9 cellular contexts compared by ENCODE assay signal in the genomic region with DNA sequence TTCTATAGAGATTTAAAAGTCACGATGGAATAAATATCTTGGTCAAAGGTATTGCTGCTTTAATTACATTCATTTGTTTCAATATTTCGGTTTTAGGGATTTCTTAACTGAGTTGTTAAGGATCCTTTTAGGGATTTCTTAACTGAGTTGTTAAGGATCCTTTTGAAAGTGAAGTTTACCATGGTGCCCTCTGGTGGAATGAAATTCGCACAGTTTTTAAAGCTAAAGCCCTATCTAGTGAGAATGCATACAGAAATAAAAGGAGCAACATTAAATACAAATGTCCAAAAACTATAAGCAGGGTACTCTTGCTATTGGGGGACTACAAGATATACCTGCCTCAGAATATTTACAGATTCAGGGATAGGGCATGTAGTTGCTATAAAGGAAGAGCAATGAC.
A peak's percentile ranks its signal among the peaks of the same experiment; 100 is the strongest.
DNase-seq lines count a peak whose midpoint lies in the region; TF ChIP-seq lines count a peak whose summit lies in the region.
"Had no signal": no experiment of that assay in that cellular context is flagged by ENCODE, and none has a peak within 500 bp of the region (broad histone marks: within the 10 kb centered on the region; RNA-seq: fewer than 3 reads in every experiment).

No MANE protein-coding gene starts in this region.

- TF ChIP-seq EP300 in transverse colon (IDR thresholded peaks at IDR 0.05; ENCODE audit: low read depth): no peak

- H3K36me3 ChIP-seq in Loucy (ENCODE audit: insufficient read depth, low read length) (no peaks in the 10 kb centered on the region), transverse colon (no peaks in the 10 kb centered on the region)

- no peaks in the 10 kb centered on the region for H3K27me3 ChIP-seq in Loucy (ENCODE audit: insufficient read depth, low read length, poor library complexity, severe bottlenecking)
- no peaks in the 10 kb centered on the region for H3K27me3 ChIP-seq in transverse colon

- H3K4me2 ChIP-seq in Loucy (ENCODE audit: low read depth, low read length, poor library complexity, severe bottlenecking): peak overlapping the region; percentile 97

- peak overlapping the region in 2 of 4 donors; percentile 13 to 87 for H3K27ac ChIP-seq in transverse colon

- in situ Hi-C loops in transverse colon (cut with MboI; ENCODE audit: low pct_ligation_motif_present in 1 of 4, low pct_unique_long_range_greater_than_20kb in 1 of 4, low sequenced_read_pairs in 3 of 4): loop anchor here (10.0 to 25.0 kb wide), 3 partner anchors 525 to 535 kb away; a partner anchor contains a TSS

- H3K4me3 ChIP-seq in Loucy (ENCODE audit: low read length, poor library complexity, severe bottlenecking): peak overlapping the region; percentile 72
- H3K4me3 ChIP-seq in transverse colon: no peak overlapping the region

- intact Hi-C loops in transverse colon (cut with DNase I; ENCODE audit: low total_unique reads): no loop called here

- H3K9me3 ChIP-seq in Loucy (ENCODE audit: insufficient read depth, low read depth, low read length) (no peaks in the 10 kb centered on the region), transverse colon (no peaks in the 10 kb centered on the region)

- no peaks in the 10 kb centered on the region for H4K20me1 ChIP-seq in Loucy (ENCODE audit: insufficient read depth, low read length, poor library complexity, severe bottlenecking)

- no peaks in the 10 kb centered on the region for H3K9me2 ChIP-seq in Loucy (replicated peaks; ENCODE audit: low read depth, low read length)

- peaks cover 20% of the 10 kb centered on the region for H3K79me2 ChIP-seq in Loucy (ENCODE audit: insufficient read depth, low read length)

- H3K4me1 ChIP-seq in Loucy (ENCODE audit: insufficient read depth, low read length, poor library complexity, severe bottlenecking) (peaks cover 72% of the 10 kb centered on the region), transverse colon (peaks cover 20 to 56% (median 34%) of the 10 kb centered on the region in 4 donors)

- no peak for TF ChIP-seq POLR2A in transverse colon (IDR thresholded peaks at IDR 0.05)

- peaks cover 20% of the 10 kb centered on the region for H3F3A ChIP-seq in Loucy (ENCODE audit: low read depth)

- peak overlapping the region; percentile 99 for H3K9ac ChIP-seq in Loucy (ENCODE audit: low read depth, low read length, poor library complexity, severe bottlenecking)

- DNase-seq in SIG-M5 treated with dmso at 0.1 percent for 504 hours (lab: John Stamatoyannopoulos, UW; ENCODE audit: unreplicated experiment) (peak; percentile 50), SIG-M5 (lab: John Stamatoyannopoulos, UW) (no peak), amniotic epithelial cell (ENCODE audit: low read depth) (peak; percentile 56), iris pigment epithelial cell (ENCODE audit: low read depth) (peak; percentile 67), transverse colon (peak; percentile 31), NCI-H748 treated with DMSO at 0.1 percent for 48 hours (lab: John Stamatoyannopoulos, UW) (no peak)
- no peak for DNase-seq in effector CD8-positive, alpha-beta T cell (lab: John Stamatoyannopoulos, UW)
- DNase-seq: activated naive CD8-positive, alpha-beta T cell treated with anti-CD3 and anti-CD28 coated beads, Interleukin-2, amount 10 ng/mL, durations not matched to agents 7 days and 5 days had no signal

- TF ChIP-seq CTCF in Loucy (conservative IDR thresholded peaks at IDR 0.05; ENCODE audit: low read length) (peak; percentile 84), transverse colon (IDR thresholded peaks at IDR 0.05) (peak; percentile 57 to 71 (median 60))

- 5 to 7% methylated on average over 3 of the region's 3 CpGs for WGBS in transverse colon (ENCODE audit: low coverage in 1 of 2), 2 donors

- H2AFZ ChIP-seq in Loucy (ENCODE audit: low read length): no peak overlapping the region

Comparison
In these comparisons a context has a peak if more than half of its experiments do, and no peak if none do; other contexts are left out.
1. DNase-seq: peak in SIG-M5 treated with dmso at 0.1 percent for 504 hours (single experiment), amniotic epithelial cell (single experiment), iris pigment epithelial cell (single experiment) and transverse colon (single experiment); none in SIG-M5 (single experiment), effector CD8-positive, alpha-beta T cell (single experiment) and NCI-H748 treated with DMSO at 0.1 percent for 48 hours (single experiment).